1 cellular context compared by ENCODE assay signal in the genomic region with DNA sequence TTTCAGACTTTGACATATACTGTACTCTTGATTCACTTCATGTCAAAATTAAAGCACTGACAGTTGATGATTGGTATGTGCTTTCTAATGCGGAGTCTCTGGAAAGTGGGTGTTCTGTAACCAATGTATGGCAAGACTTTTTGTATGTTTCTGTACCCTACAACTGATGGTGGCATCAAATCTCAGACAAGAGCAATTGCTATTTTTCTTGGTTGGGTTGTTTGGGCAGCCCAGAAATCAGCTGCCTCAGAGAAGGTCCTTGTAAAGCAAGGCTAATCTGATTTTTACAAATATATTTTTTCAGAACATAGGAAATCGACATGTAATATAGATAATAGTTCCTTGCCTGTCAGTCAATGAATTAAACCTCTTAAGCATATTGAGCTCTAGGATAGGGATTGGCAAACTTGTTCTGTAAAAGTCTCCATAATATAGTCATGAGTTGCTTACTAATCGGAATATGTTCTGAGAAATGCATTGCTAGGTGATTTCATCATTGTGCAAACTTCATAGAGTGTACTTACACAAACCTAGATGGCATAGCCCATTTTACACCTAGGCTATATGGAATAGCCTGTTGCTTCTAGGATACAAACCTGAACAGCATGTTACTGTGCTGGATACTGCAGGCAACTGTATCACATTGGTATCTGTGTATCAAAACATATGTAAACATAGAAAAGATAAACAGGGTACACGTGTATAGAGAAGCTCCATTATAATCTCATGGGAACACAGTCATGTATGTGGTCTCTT.
TF ChIP-seq lines count a peak whose summit lies in the region.

No MANE protein-coding gene starts in this region.

TF ChIP-seq in K562, 482 proteins besides CTCF, POLR2A, EP300 and RAD21 (continued from another document and continues in another):
- TF ChIP-seq, protein P1, sequence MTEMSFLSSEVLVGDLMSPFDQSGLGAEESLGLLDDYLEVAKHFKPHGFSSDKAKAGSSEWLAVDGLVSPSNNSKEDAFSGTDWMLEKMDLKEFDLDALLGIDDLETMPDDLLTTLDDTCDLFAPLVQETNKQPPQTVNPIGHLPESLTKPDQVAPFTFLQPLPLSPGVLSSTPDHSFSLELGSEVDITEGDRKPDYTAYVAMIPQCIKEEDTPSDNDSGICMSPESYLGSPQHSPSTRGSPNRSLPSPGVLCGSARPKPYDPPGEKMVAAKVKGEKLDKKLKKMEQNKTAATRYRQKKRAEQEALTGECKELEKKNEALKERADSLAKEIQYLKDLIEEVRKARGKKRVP (CRISPR knock-in tag; IDR thresholded peaks at IDR 0.05) = peak; percentile 92
- peak; percentile 11; the same call in 1 of the 2 replicates for TF ChIP-seq GTF2A2 (tag; IDR thresholded peaks at IDR 0.05)
- TF ChIP-seq OTX1 (CRISPR knock-in tag; IDR thresholded peaks at IDR 0.05) = 0 out of 2 replicates have a peak, but pooled peaks have one; percentile 13
- TF ChIP-seq ZNF197 (CRISPR knock-in tag; IDR thresholded peaks at IDR 0.05; ENCODE audit: low read depth) = 0 out of 2 replicates have a peak, but pooled peaks have one; percentile 84
- TF ChIP-seq TAF15 (IDR thresholded peaks at IDR 0.05; ENCODE audit: low read depth, low read length) = no peak
- TF ChIP-seq RFX1 (IDR thresholded peaks at IDR 0.05) = no peak
- TF ChIP-seq SMARCE1 (IDR thresholded peaks at IDR 0.05) = no peak
- TF ChIP-seq CAMTA2 (CRISPR knock-in tag; conservative IDR thresholded peaks at IDR 0.05) = no peak
- no peak for TF ChIP-seq MIER1 (IDR thresholded peaks at IDR 0.05; ENCODE audit: low read depth)
- TF ChIP-seq RBM39 (optimal IDR thresholded peaks at IDR 0.05; ENCODE audit: low read depth, low read length) = no peak
- no peak for TF ChIP-seq TAF1 (IDR thresholded peaks at IDR 0.05; ENCODE audit: control insufficient read depth, extremely low read depth, insufficient read depth, low read length, severe bottlenecking)
- TF ChIP-seq U2AF2 (optimal IDR thresholded peaks at IDR 0.05; ENCODE audit: low read depth, low read length) = no peak
- TF ChIP-seq, protein P2, sequence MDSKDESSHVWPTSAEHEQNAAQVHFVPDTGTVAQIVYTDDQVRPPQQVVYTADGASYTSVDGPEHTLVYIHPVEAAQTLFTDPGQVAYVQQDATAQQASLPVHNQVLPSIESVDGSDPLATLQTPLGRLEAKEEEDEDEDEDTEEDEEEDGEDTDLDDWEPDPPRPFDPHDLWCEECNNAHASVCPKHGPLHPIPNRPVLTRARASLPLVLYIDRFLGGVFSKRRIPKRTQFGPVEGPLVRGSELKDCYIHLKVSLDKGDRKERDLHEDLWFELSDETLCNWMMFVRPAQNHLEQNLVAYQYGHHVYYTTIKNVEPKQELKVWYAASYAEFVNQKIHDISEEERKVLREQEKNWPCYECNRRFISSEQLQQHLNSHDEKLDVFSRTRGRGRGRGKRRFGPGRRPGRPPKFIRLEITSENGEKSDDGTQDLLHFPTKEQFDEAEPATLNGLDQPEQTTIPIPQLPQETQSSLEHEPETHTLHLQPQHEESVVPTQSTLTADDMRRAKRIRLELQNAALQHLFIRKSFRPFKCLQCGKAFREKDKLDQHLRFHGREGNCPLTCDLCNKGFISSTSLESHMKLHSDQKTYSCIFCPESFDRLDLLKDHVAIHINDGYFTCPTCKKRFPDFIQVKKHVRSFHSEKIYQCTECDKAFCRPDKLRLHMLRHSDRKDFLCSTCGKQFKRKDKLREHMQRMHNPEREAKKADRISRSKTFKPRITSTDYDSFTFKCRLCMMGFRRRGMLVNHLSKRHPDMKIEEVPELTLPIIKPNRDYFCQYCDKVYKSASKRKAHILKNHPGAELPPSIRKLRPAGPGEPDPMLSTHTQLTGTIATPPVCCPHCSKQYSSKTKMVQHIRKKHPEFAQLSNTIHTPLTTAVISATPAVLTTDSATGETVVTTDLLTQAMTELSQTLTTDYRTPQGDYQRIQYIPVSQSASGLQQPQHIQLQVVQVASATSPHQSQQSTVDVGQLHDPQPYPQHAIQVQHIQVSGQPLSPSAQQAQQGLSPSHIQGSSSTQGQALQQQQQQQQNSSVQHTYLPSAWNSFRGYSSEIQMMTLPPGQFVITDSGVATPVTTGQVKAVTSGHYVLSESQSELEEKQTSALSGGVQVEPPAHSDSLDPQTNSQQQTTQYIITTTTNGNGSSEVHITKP (IDR thresholded peaks at IDR 0.05; ENCODE audit: partially characterized antibody) = peak; percentile 47
- TF ChIP-seq XRCC4 (IDR thresholded peaks at IDR 0.05; ENCODE audit: extremely low read depth, insufficient read depth, insufficient read length) = no peak
- no peak for TF ChIP-seq STAT5A (IDR thresholded peaks at IDR 0.05; ENCODE audit: borderline replicate concordance, low read length)
- TF ChIP-seq NCOA1 (IDR thresholded peaks at IDR 0.05; ENCODE audit: low read depth) = no peak
- TF ChIP-seq MYC (IDR thresholded peaks at IDR 0.05; ENCODE audit: low read depth, low read length) = peak; percentile 39; the same call in 1 of the 2 replicates
- no peak for TF ChIP-seq MYC (CRISPR knock-in tag; IDR thresholded peaks at IDR 0.05; ENCODE audit: borderline replicate concordance, low read depth)
- no peak for TF ChIP-seq NCOA4 (IDR thresholded peaks at IDR 0.05; ENCODE audit: partially characterized antibody)
- TF ChIP-seq, protein P3, sequence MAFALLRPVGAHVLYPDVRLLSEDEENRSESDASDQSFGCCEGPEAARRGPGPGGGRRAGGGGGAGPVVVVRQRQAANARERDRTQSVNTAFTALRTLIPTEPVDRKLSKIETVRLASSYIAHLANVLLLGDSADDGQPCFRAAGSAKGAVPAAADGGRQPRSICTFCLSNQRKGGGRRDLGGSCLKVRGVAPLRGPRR (CRISPR knock-in tag; IDR thresholded peaks at IDR 0.05) = no peak; the same call in 1 of the 2 replicates
- no peak for TF ChIP-seq SRSF7 (optimal IDR thresholded peaks at IDR 0.05; ENCODE audit: low read depth, low read length)
- TF ChIP-seq TGIF2 (CRISPR knock-in tag; IDR thresholded peaks at IDR 0.05) = no peak
- TF ChIP-seq ELF4 (CRISPR knock-in tag; IDR thresholded peaks at IDR 0.05) = 0 out of 2 replicates have a peak, but pooled peaks have one; percentile 42
- TF ChIP-seq NCOR1 (IDR thresholded peaks at IDR 0.05) = no peak
- no peak for TF ChIP-seq CREM (IDR thresholded peaks at IDR 0.05; ENCODE audit: low read depth)
- TF ChIP-seq STAT5B (CRISPR knock-in tag; IDR thresholded peaks at IDR 0.05) = no peak
- TF ChIP-seq ZNF217 (CRISPR knock-in tag; IDR thresholded peaks at IDR 0.05) = no peak
- TF ChIP-seq, protein P4, sequence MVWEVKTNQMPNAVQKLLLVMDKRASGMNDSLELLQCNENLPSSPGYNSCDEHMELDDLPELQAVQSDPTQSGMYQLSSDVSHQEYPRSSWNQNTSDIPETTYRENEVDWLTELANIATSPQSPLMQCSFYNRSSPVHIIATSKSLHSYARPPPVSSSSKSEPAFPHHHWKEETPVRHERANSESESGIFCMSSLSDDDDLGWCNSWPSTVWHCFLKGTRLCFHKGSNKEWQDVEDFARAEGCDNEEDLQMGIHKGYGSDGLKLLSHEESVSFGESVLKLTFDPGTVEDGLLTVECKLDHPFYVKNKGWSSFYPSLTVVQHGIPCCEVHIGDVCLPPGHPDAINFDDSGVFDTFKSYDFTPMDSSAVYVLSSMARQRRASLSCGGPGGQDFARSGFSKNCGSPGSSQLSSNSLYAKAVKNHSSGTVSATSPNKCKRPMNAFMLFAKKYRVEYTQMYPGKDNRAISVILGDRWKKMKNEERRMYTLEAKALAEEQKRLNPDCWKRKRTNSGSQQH (CRISPR knock-in tag; IDR thresholded peaks at IDR 0.05) = no peak
- TF ChIP-seq, protein P5, sequence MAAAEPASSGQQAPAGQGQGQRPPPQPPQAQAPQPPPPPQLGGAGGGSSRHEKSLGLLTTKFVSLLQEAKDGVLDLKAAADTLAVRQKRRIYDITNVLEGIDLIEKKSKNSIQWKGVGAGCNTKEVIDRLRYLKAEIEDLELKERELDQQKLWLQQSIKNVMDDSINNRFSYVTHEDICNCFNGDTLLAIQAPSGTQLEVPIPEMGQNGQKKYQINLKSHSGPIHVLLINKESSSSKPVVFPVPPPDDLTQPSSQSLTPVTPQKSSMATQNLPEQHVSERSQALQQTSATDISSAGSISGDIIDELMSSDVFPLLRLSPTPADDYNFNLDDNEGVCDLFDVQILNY (CRISPR knock-in tag; IDR thresholded peaks at IDR 0.05) = no peak
- TF ChIP-seq, protein P6, sequence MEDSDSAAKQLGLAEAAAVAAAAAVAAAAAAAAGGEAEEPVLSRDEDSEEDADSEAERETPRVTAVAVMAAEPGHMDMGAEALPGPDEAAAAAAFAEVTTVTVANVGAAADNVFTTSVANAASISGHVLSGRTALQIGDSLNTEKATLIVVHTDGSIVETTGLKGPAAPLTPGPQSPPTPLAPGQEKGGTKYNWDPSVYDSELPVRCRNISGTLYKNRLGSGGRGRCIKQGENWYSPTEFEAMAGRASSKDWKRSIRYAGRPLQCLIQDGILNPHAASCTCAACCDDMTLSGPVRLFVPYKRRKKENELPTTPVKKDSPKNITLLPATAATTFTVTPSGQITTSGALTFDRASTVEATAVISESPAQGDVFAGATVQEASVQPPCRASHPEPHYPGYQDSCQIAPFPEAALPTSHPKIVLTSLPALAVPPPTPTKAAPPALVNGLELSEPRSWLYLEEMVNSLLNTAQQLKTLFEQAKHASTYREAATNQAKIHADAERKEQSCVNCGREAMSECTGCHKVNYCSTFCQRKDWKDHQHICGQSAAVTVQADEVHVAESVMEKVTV (CRISPR knock-in tag; IDR thresholded peaks at IDR 0.05) = no peak
- TF ChIP-seq DPF2 (IDR thresholded peaks at IDR 0.05) = no peak
- TF ChIP-seq, protein P7, sequence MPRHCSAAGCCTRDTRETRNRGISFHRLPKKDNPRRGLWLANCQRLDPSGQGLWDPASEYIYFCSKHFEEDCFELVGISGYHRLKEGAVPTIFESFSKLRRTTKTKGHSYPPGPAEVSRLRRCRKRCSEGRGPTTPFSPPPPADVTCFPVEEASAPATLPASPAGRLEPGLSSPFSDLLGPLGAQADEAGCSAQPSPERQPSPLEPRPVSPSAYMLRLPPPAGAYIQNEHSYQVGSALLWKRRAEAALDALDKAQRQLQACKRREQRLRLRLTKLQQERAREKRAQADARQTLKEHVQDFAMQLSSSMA (CRISPR knock-in tag; IDR thresholded peaks at IDR 0.05) = no peak
- TF ChIP-seq MAFG (tag; conservative IDR thresholded peaks at IDR 0.05) = no peak
- TF ChIP-seq CBX2 (IDR thresholded peaks at IDR 0.05; ENCODE audit: insufficient read depth, low read length, poor library complexity, severe bottlenecking) = no peak
- TF ChIP-seq, protein P8, sequence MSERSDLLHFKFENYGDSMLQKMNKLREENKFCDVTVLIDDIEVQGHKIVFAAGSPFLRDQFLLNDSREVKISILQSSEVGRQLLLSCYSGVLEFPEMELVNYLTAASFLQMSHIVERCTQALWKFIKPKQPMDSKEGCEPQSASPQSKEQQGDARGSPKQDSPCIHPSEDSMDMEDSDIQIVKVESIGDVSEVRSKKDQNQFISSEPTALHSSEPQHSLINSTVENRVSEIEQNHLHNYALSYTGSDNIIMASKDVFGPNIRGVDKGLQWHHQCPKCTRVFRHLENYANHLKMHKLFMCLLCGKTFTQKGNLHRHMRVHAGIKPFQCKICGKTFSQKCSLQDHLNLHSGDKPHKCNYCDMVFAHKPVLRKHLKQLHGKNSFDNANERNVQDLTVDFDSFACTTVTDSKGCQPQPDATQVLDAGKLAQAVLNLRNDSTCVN (CRISPR knock-in tag; IDR thresholded peaks at IDR 0.05) = no peak
- no peak for TF ChIP-seq KDM4B (IDR thresholded peaks at IDR 0.05; ENCODE audit: borderline replicate concordance in 2 of 2, low read depth in 1 of 2)
- no peak for TF ChIP-seq YBX1 (IDR thresholded peaks at IDR 0.05)
- no peak for TF ChIP-seq CBX5 (IDR thresholded peaks at IDR 0.05; ENCODE audit: borderline replicate concordance, low read depth)
- TF ChIP-seq, protein P9, sequence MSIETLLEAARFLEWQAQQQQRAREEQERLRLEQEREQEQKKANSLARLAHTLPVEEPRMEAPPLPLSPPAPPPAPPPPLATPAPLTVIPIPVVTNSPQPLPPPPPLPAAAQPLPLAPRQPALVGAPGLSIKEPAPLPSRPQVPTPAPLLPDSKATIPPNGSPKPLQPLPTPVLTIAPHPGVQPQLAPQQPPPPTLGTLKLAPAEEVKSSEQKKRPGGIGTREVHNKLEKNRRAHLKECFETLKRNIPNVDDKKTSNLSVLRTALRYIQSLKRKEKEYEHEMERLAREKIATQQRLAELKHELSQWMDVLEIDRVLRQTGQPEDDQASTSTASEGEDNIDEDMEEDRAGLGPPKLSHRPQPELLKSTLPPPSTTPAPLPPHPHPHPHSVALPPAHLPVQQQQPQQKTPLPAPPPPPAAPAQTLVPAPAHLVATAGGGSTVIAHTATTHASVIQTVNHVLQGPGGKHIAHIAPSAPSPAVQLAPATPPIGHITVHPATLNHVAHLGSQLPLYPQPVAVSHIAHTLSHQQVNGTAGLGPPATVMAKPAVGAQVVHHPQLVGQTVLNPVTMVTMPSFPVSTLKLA (conservative IDR thresholded peaks at IDR 0.05) = peak in 1 of 2 experiments; percentile 36; a peak in 1 of 4 replicates
- no peak for TF ChIP-seq GATAD2B (IDR thresholded peaks at IDR 0.05; ENCODE audit: borderline replicate concordance)
- TF ChIP-seq, protein P10, sequence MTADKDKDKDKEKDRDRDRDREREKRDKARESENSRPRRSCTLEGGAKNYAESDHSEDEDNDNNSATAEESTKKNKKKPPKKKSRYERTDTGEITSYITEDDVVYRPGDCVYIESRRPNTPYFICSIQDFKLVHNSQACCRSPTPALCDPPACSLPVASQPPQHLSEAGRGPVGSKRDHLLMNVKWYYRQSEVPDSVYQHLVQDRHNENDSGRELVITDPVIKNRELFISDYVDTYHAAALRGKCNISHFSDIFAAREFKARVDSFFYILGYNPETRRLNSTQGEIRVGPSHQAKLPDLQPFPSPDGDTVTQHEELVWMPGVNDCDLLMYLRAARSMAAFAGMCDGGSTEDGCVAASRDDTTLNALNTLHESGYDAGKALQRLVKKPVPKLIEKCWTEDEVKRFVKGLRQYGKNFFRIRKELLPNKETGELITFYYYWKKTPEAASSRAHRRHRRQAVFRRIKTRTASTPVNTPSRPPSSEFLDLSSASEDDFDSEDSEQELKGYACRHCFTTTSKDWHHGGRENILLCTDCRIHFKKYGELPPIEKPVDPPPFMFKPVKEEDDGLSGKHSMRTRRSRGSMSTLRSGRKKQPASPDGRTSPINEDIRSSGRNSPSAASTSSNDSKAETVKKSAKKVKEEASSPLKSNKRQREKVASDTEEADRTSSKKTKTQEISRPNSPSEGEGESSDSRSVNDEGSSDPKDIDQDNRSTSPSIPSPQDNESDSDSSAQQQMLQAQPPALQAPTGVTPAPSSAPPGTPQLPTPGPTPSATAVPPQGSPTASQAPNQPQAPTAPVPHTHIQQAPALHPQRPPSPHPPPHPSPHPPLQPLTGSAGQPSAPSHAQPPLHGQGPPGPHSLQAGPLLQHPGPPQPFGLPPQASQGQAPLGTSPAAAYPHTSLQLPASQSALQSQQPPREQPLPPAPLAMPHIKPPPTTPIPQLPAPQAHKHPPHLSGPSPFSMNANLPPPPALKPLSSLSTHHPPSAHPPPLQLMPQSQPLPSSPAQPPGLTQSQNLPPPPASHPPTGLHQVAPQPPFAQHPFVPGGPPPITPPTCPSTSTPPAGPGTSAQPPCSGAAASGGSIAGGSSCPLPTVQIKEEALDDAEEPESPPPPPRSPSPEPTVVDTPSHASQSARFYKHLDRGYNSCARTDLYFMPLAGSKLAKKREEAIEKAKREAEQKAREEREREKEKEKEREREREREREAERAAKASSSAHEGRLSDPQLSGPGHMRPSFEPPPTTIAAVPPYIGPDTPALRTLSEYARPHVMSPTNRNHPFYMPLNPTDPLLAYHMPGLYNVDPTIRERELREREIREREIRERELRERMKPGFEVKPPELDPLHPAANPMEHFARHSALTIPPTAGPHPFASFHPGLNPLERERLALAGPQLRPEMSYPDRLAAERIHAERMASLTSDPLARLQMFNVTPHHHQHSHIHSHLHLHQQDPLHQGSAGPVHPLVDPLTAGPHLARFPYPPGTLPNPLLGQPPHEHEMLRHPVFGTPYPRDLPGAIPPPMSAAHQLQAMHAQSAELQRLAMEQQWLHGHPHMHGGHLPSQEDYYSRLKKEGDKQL (CRISPR knock-in tag; IDR thresholded peaks at IDR 0.05; ENCODE audit: borderline replicate concordance) = no peak
